Comparison of ENCODE assay signal across 33 cellular contexts in the genomic region with DNA sequence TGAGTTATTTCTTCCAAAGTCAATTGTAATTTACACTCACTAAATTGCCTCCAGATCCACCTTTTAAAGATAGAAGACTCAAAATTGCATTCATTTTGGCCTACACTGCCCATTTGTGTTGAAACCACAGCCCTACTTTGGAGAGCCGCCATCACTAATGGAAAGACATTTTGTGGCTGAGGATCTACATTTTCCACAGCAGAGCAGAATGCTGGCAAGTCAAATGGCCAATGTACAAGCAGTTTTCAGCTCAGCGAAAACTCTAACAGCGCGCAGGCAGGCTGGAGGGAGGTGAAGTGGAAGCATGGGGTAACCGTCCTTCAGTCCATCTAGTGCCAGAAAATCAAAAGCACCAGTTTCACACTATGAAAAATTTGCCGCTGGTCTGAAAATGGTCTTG.
"Had no signal": no experiment of that assay in that cellular context is flagged by ENCODE, and none has a peak within 500 bp of the region (broad histone marks: within the 10 kb centered on the region; RNA-seq: fewer than 3 reads in every experiment).

No MANE protein-coding gene starts in this region.

- H3K4me3 ChIP-seq: cardiac muscle cell, colonic mucosa, esophagus squamous epithelium, stomach, suprapubic skin, tibial artery, upper lobe of right lung had no signal

- H3K27me3 ChIP-seq: cardiac muscle cell, colonic mucosa, esophagus squamous epithelium, stomach, suprapubic skin, tibial artery, upper lobe of right lung had no signal

- DNase-seq: activated CD4-positive, alpha-beta memory T cell treated with anti-CD3 and anti-CD28 coated beads for 36 hours; activated CD4-positive, alpha-beta T cell treated with anti-CD3 and anti-CD28 coated beads, Interleukin-2, amount 10 ng/mL, durations not matched to agents 24 days and 14 days; activated CD4-positive, CD25-positive, alpha-beta regulatory T cell treated with anti-CD3 and anti-CD28 coated beads, Interleukin-2, amount 50 U/mL, for 72 hours; activated CD8-positive, alpha-beta memory T cell treated with anti-CD3 and anti-CD28 coated beads, Interleukin-2, amount 50 U/mL, for 48 hours; activated gamma-delta T cell treated with Interleukin-2 at 50 U/mL for 16 hours; activated naive CD8-positive, alpha-beta T cell treated with anti-CD3 and anti-CD28 coated beads, Interleukin-2, amount 50 U/mL, for 24 hours; activated T-cell treated with anti-CD3 and anti-CD28 coated beads, Interleukin-2, amount 50 U/mL, for 4 hours; amygdala; cerebellar nuclear complex; colonic mucosa; effector CD8-positive, alpha-beta T cell; esophagus squamous epithelium; head of caudate nucleus; hypothalamus; immature natural killer cell; naive B cell; nucleus accumbens; right cardiac atrium; stimulated activated CD4-positive, alpha-beta T cell treated with anti-CD3 and anti-CD28 coated beads, Interleukin-15, amount 100 ng/mL, for 24 hours; stimulated activated CD4-positive, alpha-beta T cell treated with anti-CD3 and anti-CD28 coated beads, Interleukin-2, amount 100 ng/mL, for 24 hours; stimulated activated naive B cell treated with anti-CD40 and anti-IgM and Interleukin-4, amounts not matched to agents 10 μg/mL and 1 μg/mL and 100 μg/mL, for 72 hours; stomach; T-helper 17 cell; T1000; tibial artery; upper lobe of right lung had no signal

- H3K36me3 ChIP-seq: cardiac muscle cell, colonic mucosa, esophagus squamous epithelium, stomach, suprapubic skin, tibial artery, upper lobe of right lung had no signal

- H3K9me3 Mint-ChIP-seq: activated CD4-positive, alpha-beta memory T cell treated with anti-CD3 and anti-CD28 coated beads for 36 hours; activated CD4-positive, alpha-beta T cell treated with anti-CD3 and anti-CD28 coated beads, Interleukin-2, amount 10 ng/mL, durations not matched to agents 24 days and 14 days; activated naive CD4-positive, alpha-beta T cell treated with anti-CD3 and anti-CD28 coated beads, Interleukin-2, amount 50 U/mL, for 24 hours; activated naive CD8-positive, alpha-beta T cell treated with anti-CD3 and anti-CD28 coated beads, Interleukin-2, amount 50 U/mL, for 24 hours; activated T-cell treated with anti-CD3 and anti-CD28 coated beads, Interleukin-2, amount 50 U/mL, for 4 hours; activated T-helper 17 cell treated with anti-CD3 and anti-CD28 coated beads, Interleukin-2, amount 50 U/mL, for 72 hours; mesothelial cell of epicardium; naive B cell; stimulated activated naive B cell treated with anti-CD40 and anti-IgM and Interleukin-4, amounts not matched to agents 10 μg/mL and 1 μg/mL and 100 μg/mL, for 72 hours had no signal

- H3K4me1 ChIP-seq: colonic mucosa, esophagus squamous epithelium, stomach, suprapubic skin, upper lobe of right lung had no signal

- ATAC-seq: activated naive CD8-positive, alpha-beta T cell treated with anti-CD3 and anti-CD28 coated beads, Interleukin-2, amount 50 U/mL, for 24 hours; activated T-cell treated with anti-CD3 and anti-CD28 coated beads, Interleukin-2, amount 50 U/mL, for 4 hours; activated T-helper 17 cell treated with anti-CD3 and anti-CD28 coated beads, Interleukin-2, amount 50 U/mL, for 72 hours; right cardiac atrium; stimulated activated naive B cell treated with anti-CD40 and anti-IgM and Interleukin-4, amounts not matched to agents 10 μg/mL and 1 μg/mL and 100 μg/mL, for 72 hours; T-helper 17 cell; upper lobe of right lung had no signal

- H3K27ac ChIP-seq: cardiac muscle cell, colonic mucosa, epithelial cell of prostate, esophagus squamous epithelium, stomach, suprapubic skin, tibial artery, upper lobe of right lung had no signal

- H3K27me3 Mint-ChIP-seq: activated CD4-positive, alpha-beta memory T cell treated with anti-CD3 and anti-CD28 coated beads for 36 hours; activated CD4-positive, alpha-beta T cell treated with anti-CD3 and anti-CD28 coated beads, Interleukin-2, amount 10 ng/mL, durations not matched to agents 24 days and 14 days; activated naive CD4-positive, alpha-beta T cell treated with anti-CD3 and anti-CD28 coated beads, Interleukin-2, amount 50 U/mL, for 24 hours; activated naive CD8-positive, alpha-beta T cell treated with anti-CD3 and anti-CD28 coated beads, Interleukin-2, amount 50 U/mL, for 24 hours; brain had no signal

- H3K27ac Mint-ChIP-seq: activated CD4-positive, alpha-beta memory T cell treated with anti-CD3 and anti-CD28 coated beads for 36 hours; activated CD4-positive, alpha-beta T cell treated with anti-CD3 and anti-CD28 coated beads, Interleukin-2, amount 10 ng/mL, durations not matched to agents 24 days and 14 days; activated naive CD4-positive, alpha-beta T cell treated with anti-CD3 and anti-CD28 coated beads, Interleukin-2, amount 50 U/mL, for 24 hours; activated naive CD8-positive, alpha-beta T cell treated with anti-CD3 and anti-CD28 coated beads, Interleukin-2, amount 50 U/mL, for 24 hours; activated T-helper 17 cell treated with anti-CD3 and anti-CD28 coated beads, Interleukin-2, amount 50 U/mL, for 72 hours; immature natural killer cell; mesothelial cell of epicardium; naive B cell; stimulated activated naive B cell treated with anti-CD40 and anti-IgM and Interleukin-4, amounts not matched to agents 10 μg/mL and 1 μg/mL and 100 μg/mL, for 72 hours; T-helper 17 cell had no signal

- H3K9me3 ChIP-seq: colonic mucosa, esophagus squamous epithelium, stomach, suprapubic skin, tibial artery, upper lobe of right lung had no signal

- H3K36me3 Mint-ChIP-seq: activated CD4-positive, alpha-beta memory T cell treated with anti-CD3 and anti-CD28 coated beads for 36 hours; activated naive CD4-positive, alpha-beta T cell treated with anti-CD3 and anti-CD28 coated beads, Interleukin-2, amount 50 U/mL, for 24 hours; brain; immature natural killer cell; mesothelial cell of epicardium; naive B cell; stimulated activated naive B cell treated with anti-CD40 and anti-IgM and Interleukin-4, amounts not matched to agents 10 μg/mL and 1 μg/mL and 100 μg/mL, for 72 hours had no signal

- H3K4me3 Mint-ChIP-seq: activated CD4-positive, alpha-beta memory T cell treated with anti-CD3 and anti-CD28 coated beads for 36 hours; activated CD4-positive, alpha-beta T cell treated with anti-CD3 and anti-CD28 coated beads, Interleukin-2, amount 10 ng/mL, durations not matched to agents 24 days and 14 days; activated naive CD4-positive, alpha-beta T cell treated with anti-CD3 and anti-CD28 coated beads, Interleukin-2, amount 50 U/mL, for 24 hours; activated naive CD8-positive, alpha-beta T cell treated with anti-CD3 and anti-CD28 coated beads, Interleukin-2, amount 50 U/mL, for 24 hours; activated T-cell treated with anti-CD3 and anti-CD28 coated beads, Interleukin-2, amount 50 U/mL, for 4 hours; activated T-helper 17 cell treated with anti-CD3 and anti-CD28 coated beads, Interleukin-2, amount 50 U/mL, for 72 hours; brain; immature natural killer cell; mesothelial cell of epicardium; naive B cell; stimulated activated naive B cell treated with anti-CD40 and anti-IgM and Interleukin-4, amounts not matched to agents 10 μg/mL and 1 μg/mL and 100 μg/mL, for 72 hours; T-helper 17 cell had no signal

- H3K4me1 Mint-ChIP-seq: activated CD4-positive, alpha-beta T cell treated with anti-CD3 and anti-CD28 coated beads, Interleukin-2, amount 10 ng/mL, durations not matched to agents 24 days and 14 days; activated naive CD4-positive, alpha-beta T cell treated with anti-CD3 and anti-CD28 coated beads, Interleukin-2, amount 50 U/mL, for 24 hours; activated naive CD8-positive, alpha-beta T cell treated with anti-CD3 and anti-CD28 coated beads, Interleukin-2, amount 50 U/mL, for 24 hours; activated T-helper 17 cell treated with anti-CD3 and anti-CD28 coated beads, Interleukin-2, amount 50 U/mL, for 72 hours; immature natural killer cell; naive B cell; stimulated activated naive B cell treated with anti-CD40 and anti-IgM and Interleukin-4, amounts not matched to agents 10 μg/mL and 1 μg/mL and 100 μg/mL, for 72 hours; T-helper 17 cell had no signal
